Comparison of ENCODE assay signal across 32 cellular contexts in genomic region chr11:70541176-70541575, GRCh38.
"Had no signal": no experiment of that assay in that cellular context is flagged by ENCODE, and none has a peak within 500 bp of the region (broad histone marks: within the 10 kb centered on the region; RNA-seq: fewer than 3 reads in every experiment).

No MANE protein-coding gene starts in this region.

- H3K4me1 Mint-ChIP-seq: memory B cell; naive B cell; stimulated activated effector memory CD8-positive, alpha-beta T cell treated with anti-CD3 and anti-CD28 coated beads, Interleukin-12 subunit alpha, Interleukin-12 subunit beta, amount 100 ng/mL, for 72 hours had no signal

- H2AFZ ChIP-seq: parathyroid adenoma had no signal

- H3K36me3 ChIP-seq: colonic mucosa, gastroesophageal sphincter, heart right ventricle, left ventricle myocardium inferior, prostate gland, right atrium auricular region, thoracic aorta, tibial nerve, upper lobe of left lung, vagina had no signal

- H3K27me3 Mint-ChIP-seq: dendritic cell treated with granulocyte-macrophage colony-stimulating factor and Interleukin-4, amounts not matched to agents 40 ng/mL and 50 ng/mL, for 4 days; naive B cell; natural killer cell treated with Interleukin-12 subunit alpha and Interleukin-12 subunit beta and Interleukin-15 and Interleukin-18, amount 100 ng/mL, for 72 hours; stimulated activated naive CD8-positive, alpha-beta T cell treated with anti-CD3 and anti-CD28 coated beads, Interleukin-15, Interleukin-2, amounts not matched to agents 100 ng/mL and 50 ng/mL, for 24 hours had no signal

- H3K36me3 Mint-ChIP-seq: memory B cell; naive B cell; natural killer cell treated with Interleukin-12 subunit alpha and Interleukin-12 subunit beta and Interleukin-15 and Interleukin-18, amount 100 ng/mL, for 72 hours; stimulated activated effector memory CD8-positive, alpha-beta T cell treated with anti-CD3 and anti-CD28 coated beads, Interleukin-12 subunit alpha, Interleukin-12 subunit beta, amount 100 ng/mL, for 72 hours had no signal

- H3K4me3 ChIP-seq: colonic mucosa, gastroesophageal sphincter, heart right ventricle, left ventricle myocardium inferior, lung, prostate gland, right atrium auricular region, smooth muscle cell, thoracic aorta, tibial nerve, upper lobe of left lung, vagina had no signal

- H3K4me3 Mint-ChIP-seq: dendritic cell treated with granulocyte-macrophage colony-stimulating factor and Interleukin-4, amounts not matched to agents 40 ng/mL and 50 ng/mL, for 4 days; endodermal cell; memory B cell; natural killer cell treated with Interleukin-12 subunit alpha and Interleukin-12 subunit beta and Interleukin-15 and Interleukin-18, amount 100 ng/mL, for 72 hours; stimulated activated effector memory CD8-positive, alpha-beta T cell treated with anti-CD3 and anti-CD28 coated beads, Interleukin-12 subunit alpha, Interleukin-12 subunit beta, amount 100 ng/mL, for 72 hours; stimulated activated naive CD8-positive, alpha-beta T cell treated with anti-CD3 and anti-CD28 coated beads, Interleukin-15, Interleukin-2, amounts not matched to agents 100 ng/mL and 50 ng/mL, for 24 hours had no signal

- H3K9ac ChIP-seq: parathyroid adenoma had no signal

- H3K4me2 ChIP-seq: smooth muscle cell had no signal

- H3K4me1 ChIP-seq: colonic mucosa, gastroesophageal sphincter, heart right ventricle, left ventricle myocardium inferior, parathyroid adenoma, prostate gland, right atrium auricular region, tibial nerve, vagina had no signal

- H3K27ac Mint-ChIP-seq: dendritic cell treated with granulocyte-macrophage colony-stimulating factor and Interleukin-4, amounts not matched to agents 40 ng/mL and 50 ng/mL, for 4 days; endodermal cell; memory B cell; naive B cell; natural killer cell treated with Interleukin-12 subunit alpha and Interleukin-12 subunit beta and Interleukin-15 and Interleukin-18, amount 100 ng/mL, for 72 hours; stimulated activated effector memory CD8-positive, alpha-beta T cell treated with anti-CD3 and anti-CD28 coated beads, Interleukin-12 subunit alpha, Interleukin-12 subunit beta, amount 100 ng/mL, for 72 hours; stimulated activated naive CD8-positive, alpha-beta T cell treated with anti-CD3 and anti-CD28 coated beads, Interleukin-15, Interleukin-2, amounts not matched to agents 100 ng/mL and 50 ng/mL, for 24 hours had no signal

- H3K27me3 ChIP-seq: colonic mucosa, gastroesophageal sphincter, right atrium auricular region, tibial nerve, upper lobe of left lung, vagina had no signal

- H3K27ac ChIP-seq: colonic mucosa, epithelial cell of prostate, gastroesophageal sphincter, heart right ventricle, left ventricle myocardium inferior, parathyroid adenoma, prostate gland, right atrium auricular region, thoracic aorta, tibial nerve, upper lobe of left lung, vagina had no signal

- H3K9me3 ChIP-seq: colonic mucosa, prostate gland, right atrium auricular region, thoracic aorta, vagina had no signal

- ATAC-seq: esophagus mucosa; gastroesophageal sphincter; heart right ventricle; left colon; natural killer cell treated with Interleukin-12 subunit alpha and Interleukin-12 subunit beta and Interleukin-15 and Interleukin-18, amount 100 ng/mL, for 72 hours; sciatic nerve; stimulated activated effector memory CD8-positive, alpha-beta T cell treated with anti-CD3 and anti-CD28 coated beads, Interleukin-12 subunit alpha, Interleukin-12 subunit beta, amount 100 ng/mL, for 72 hours had no signal

- DNase-seq: central memory CD4-positive, alpha-beta T cell; colonic mucosa; effector CD8-positive, alpha-beta T cell; endodermal cell; foreskin fibroblast; heart right ventricle; hippocampal formation; kidney glomerular epithelial cell; left colon; left ventricle myocardium inferior; naive B cell; occipital lobe; stimulated activated CD4-positive, alpha-beta T cell treated with anti-CD3 and anti-CD28 coated beads, Interleukin-2, amount 100 ng/mL, for 24 hours; stimulated activated CD4-positive, alpha-beta T cell treated with anti-CD3 and anti-CD28 coated beads, Interleukin-4, amount 100 ng/mL, for 24 hours; upper lobe of left lung had no signal

- H3K9me3 Mint-ChIP-seq: dendritic cell treated with granulocyte-macrophage colony-stimulating factor and Interleukin-4, amounts not matched to agents 40 ng/mL and 50 ng/mL, for 4 days; endodermal cell; memory B cell; natural killer cell treated with Interleukin-12 subunit alpha and Interleukin-12 subunit beta and Interleukin-15 and Interleukin-18, amount 100 ng/mL, for 72 hours; stimulated activated effector memory CD8-positive, alpha-beta T cell treated with anti-CD3 and anti-CD28 coated beads, Interleukin-12 subunit alpha, Interleukin-12 subunit beta, amount 100 ng/mL, for 72 hours had no signal
